Comparison of ENCODE assay signal across 9 cellular contexts in genomic region chr14:56118611-56119181, GRCh38. TPM values are rescaled to one million over a fixed set of nuclear protein-coding genes. Genes with fewer than 3 reads are reported as not detected.
A peak's percentile ranks its signal among the peaks of the same experiment; 100 is the strongest.
DNase-seq lines count a peak whose midpoint lies in the region; ATAC-seq and TF ChIP-seq lines count a peak whose summit lies in the region.
"Had no signal": no experiment of that assay in that cellular context is flagged by ENCODE, and none has a peak within 500 bp of the region (broad histone marks: within the 10 kb centered on the region; RNA-seq: fewer than 3 reads in every experiment).

No MANE protein-coding gene starts in this region.

- TF ChIP-seq CTCF in WERI-Rb-1 (IDR thresholded peaks at IDR 0.05; ENCODE audit: low read depth, low read length) (no peak), endothelial cell (IDR thresholded peaks at IDR 0.05; ENCODE audit: unreplicated experiment) (no peak)

- H3K36me3 Mint-ChIP-seq in endothelial cell (ENCODE audit: low read depth, unreplicated experiment): no peaks in the 10 kb centered on the region

- peaks cover 38% of the 10 kb centered on the region for H3K4me1 Mint-ChIP-seq in endothelial cell (ENCODE audit: unreplicated experiment)

- H3K27ac Mint-ChIP-seq in endothelial cell (ENCODE audit: unreplicated experiment): no peak overlapping the region

- H3K4me3 ChIP-seq in WERI-Rb-1 (ENCODE audit: low read depth, low read length): peak overlapping the region; percentile 70
- H3K4me3 ChIP-seq in thymus (ENCODE audit: low read length): peak overlapping the region; percentile 90

- H3K27me3 ChIP-seq in WERI-Rb-1 (ENCODE audit: insufficient read depth, low read depth, severe bottlenecking): peaks cover 3% of the 10 kb centered on the region
- H3K27me3 ChIP-seq in thymus (ENCODE audit: control insufficient read depth, insufficient read depth): no peaks in the 10 kb centered on the region

- peaks cover 8% of the 10 kb centered on the region for H3K27me3 Mint-ChIP-seq in endothelial cell (ENCODE audit: unreplicated experiment)

- peak; percentile 67 for DNase-seq in DMS 273 (lab: John Stamatoyannopoulos, UW; ENCODE audit: unreplicated experiment)
- no peak for DNase-seq in DMS 273 treated with DMSO at 0.1 percent for 48 hours (lab: John Stamatoyannopoulos, UW)
- peak; percentile 12 for DNase-seq in WERI-Rb-1
- peak; percentile 47 for DNase-seq in endothelial cell (ENCODE audit: low spot score)
- DNase-seq in mucosa of gallbladder (ENCODE audit: low spot score): peak; percentile 20

- H3K27ac ChIP-seq in WERI-Rb-1 (peak overlapping the region; percentile 10; the same call in 1 of the 2 replicates), thymus (ENCODE audit: low read depth) (peak overlapping the region; percentile 96)
- H3K27ac ChIP-seq: 22Rv1 had no signal

- H3K9me3 ChIP-seq in WERI-Rb-1 (ENCODE audit: severe bottlenecking) (no peaks in the 10 kb centered on the region), thymus (ENCODE audit: control insufficient read depth) (no peaks in the 10 kb centered on the region)

- H3K36me3 ChIP-seq in WERI-Rb-1 (no peaks in the 10 kb centered on the region), thymus (ENCODE audit: control insufficient read depth, insufficient read depth) (no peaks in the 10 kb centered on the region)

- peaks cover 17% of the 10 kb centered on the region for H3K4me1 ChIP-seq in thymus (ENCODE audit: control insufficient read depth, insufficient read depth, low read length)

- ATAC-seq in HG02943 (IDR thresholded peaks at IDR 0.05; ENCODE audit: low read depth, unreplicated experiment) (peak; percentile 11), HG03457 (IDR thresholded peaks at IDR 0.05; ENCODE audit: unreplicated experiment) (no peak)

- WGBS in thymus: under 1% methylated on average over 87 of the region's 87 CpGs

- H3K9me3 Mint-ChIP-seq in endothelial cell (ENCODE audit: unreplicated experiment): no peaks in the 10 kb centered on the region

- no peak overlapping the region for H3K4me3 Mint-ChIP-seq in endothelial cell (ENCODE audit: unreplicated experiment)

RNA-seq across cellular contexts. Expression of gene PELI2, which starts 0.5 kb away (rescaled TPM):
- total RNA-seq in endothelial cell (ENCODE audit: unreplicated experiment): 40.6 TPM
- 26.0 TPM for total RNA-seq in mucosa of gallbladder
- 8.6 TPM for polyA plus RNA-seq in thymus
